In genomic region chr2:203867561-203868200, GRCh38 we compare ENCODE assay signal across 18 cellular contexts. TPM values are rescaled to one million over a fixed set of nuclear protein-coding genes. Genes with fewer than 3 reads are reported as not detected.
DNase-seq lines count a peak whose midpoint lies in the region; ATAC-seq and TF ChIP-seq lines count a peak whose summit lies in the region.
"Had no signal": no experiment of that assay in that cellular context is flagged by ENCODE, and none has a peak within 500 bp of the region (broad histone marks: within the 10 kb centered on the region; RNA-seq: fewer than 3 reads in every experiment).

Gene CTLA4, plus strand, starts transcription at chr2:203867771. Its CDS starts 172 bp downstream, at chr2:203867943.

- TF ChIP-seq CTCF in spleen (IDR thresholded peaks at IDR 0.05 in 8 of 11, conservative IDR thresholded peaks at IDR 0.05 in 3 of 11) (no peak), OCI-LY7 (conservative IDR thresholded peaks at IDR 0.05; ENCODE audit: low read length) (no peak)

- no peak within 1 kb of the TSS for H3K4me2 ChIP-seq in OCI-LY7 (ENCODE audit: low read length)

- H3K4me1 Mint-ChIP-seq in activated naive CD8-positive, alpha-beta T cell treated with anti-CD3 and anti-CD28 coated beads for 36 hours: peaks cover 63% of the 10 kb centered on the region

- in situ Hi-C loops in SK-MEL-5 (cut with HindIII; ENCODE audit: low pct_unique_long_range_greater_than_20kb, low sequenced_read_pairs): no loop called here

- H2AFZ ChIP-seq in OCI-LY7 (ENCODE audit: low read length): no peak within 1 kb of the TSS

- H3K4me3 ChIP-seq in spleen (peak within 1 kb of the TSS in 4 of 8 donors; percentile 2 to 55 (median 16)), OCI-LY7 (ENCODE audit: low read depth, low read length, poor library complexity, severe bottlenecking) (no peak within 1 kb of the TSS)
- H3K4me3 ChIP-seq: colonic mucosa, tibial nerve had no signal

- WGBS in spleen, 5 donors: 49 to 68% (median 62%) methylated on average over 6 of the region's 6 CpGs

- no peaks in the 10 kb centered on the region for H3K79me2 ChIP-seq in OCI-LY7 (ENCODE audit: insufficient read depth, low read depth, low read length)

- peak; percentile 37 to 41 for ATAC-seq in activated CD4-positive, CD25-positive, alpha-beta regulatory T cell treated with anti-CD3 and anti-CD28 coated beads, Interleukin-2, amount 50 U/mL, for 24 hours
- ATAC-seq: heart right ventricle had no signal

- peaks cover 0 to 13% (median 0%) of the 10 kb centered on the region in 8 donors for H3K9me3 ChIP-seq in spleen
- H3K9me3 ChIP-seq in OCI-LY7 (ENCODE audit: low read length): no peaks in the 10 kb centered on the region
- H3K9me3 ChIP-seq: colonic mucosa had no signal

- CTCF ChIA-PET in OCI-LY7 (lab: Charles Lee; ENCODE audit: unreplicated experiment): no interaction called here

- intact Hi-C loops in spleen (cut with DNase I; ENCODE audit: low total_unique reads) (no loop called here), OCI-LY7 (cut with micrococcal nuclease; ENCODE audit: unreplicated experiment) (no loop called here)

- H3K4me3 Mint-ChIP-seq in activated naive CD8-positive, alpha-beta T cell treated with anti-CD3 and anti-CD28 coated beads for 36 hours: peak within 1 kb of the TSS; percentile 94

- H3K27ac ChIP-seq in spleen: peak within 1 kb of the TSS in 5 of 8 donors; percentile 27 to 70 (median 54)
- H3K27ac ChIP-seq in OCI-LY7 (ENCODE audit: low read depth, low read length, poor library complexity, severe bottlenecking): no peak within 1 kb of the TSS
- H3K27ac ChIP-seq: colonic mucosa, tibial nerve had no signal

- H3K36me3 ChIP-seq in spleen (no peaks in the 10 kb centered on the region), OCI-LY7 (ENCODE audit: insufficient read depth, low read length) (no peaks in the 10 kb centered on the region)
- H3K36me3 ChIP-seq: colonic mucosa, heart right ventricle, tibial nerve had no signal

- no peaks in the 10 kb centered on the region for H4K20me1 ChIP-seq in OCI-LY7 (ENCODE audit: insufficient read depth, low read length)

- TF ChIP-seq POLR2A in spleen (IDR thresholded peaks at IDR 0.05): no peak

- H3K27ac Mint-ChIP-seq in activated naive CD8-positive, alpha-beta T cell treated with anti-CD3 and anti-CD28 coated beads for 36 hours: peak within 1 kb of the TSS; percentile 98
- H3K27ac Mint-ChIP-seq: progenitor cell of endocrine pancreas had no signal

- peaks cover 16% of the 10 kb centered on the region for H3K9me3 Mint-ChIP-seq in activated naive CD8-positive, alpha-beta T cell treated with anti-CD3 and anti-CD28 coated beads for 36 hours

- no peaks in the 10 kb centered on the region for H3K27me3 ChIP-seq in spleen (replicated peaks in 1 of 7)
- H3K27me3 ChIP-seq: colonic mucosa, heart right ventricle, tibial nerve had no signal

- no peaks in the 10 kb centered on the region for H3K27me3 Mint-ChIP-seq in activated naive CD8-positive, alpha-beta T cell treated with anti-CD3 and anti-CD28 coated beads for 36 hours

- no TSS peak for BruUV-seq in OCI-LY7 (replicated peaks; lab: Mats Ljungman, UMichigan)

- H3K36me3 Mint-ChIP-seq in activated naive CD8-positive, alpha-beta T cell treated with anti-CD3 and anti-CD28 coated beads for 36 hours: peaks cover 65% of the 10 kb centered on the region

- H3K4me1 ChIP-seq in spleen (peaks cover 0 to 20% (median 10%) of the 10 kb centered on the region in 6 donors), OCI-LY7 (ENCODE audit: insufficient read depth, low read length, poor library complexity, severe bottlenecking) (no peaks in the 10 kb centered on the region)
- H3K4me1 ChIP-seq: colonic mucosa, tibial nerve had no signal

- no peaks in the 10 kb centered on the region for H3K9me2 ChIP-seq in OCI-LY7 (ENCODE audit: insufficient read depth, low read length)

- no peak for DNase-seq in activated CD4-positive, CD25-positive, alpha-beta regulatory T cell treated with anti-CD3 and anti-CD28 coated beads, Interleukin-2, amount 50 U/mL, for 72 hours
- DNase-seq in SK-MEL-5 (ENCODE audit: low read depth, low spot score) (peak; percentile 73), spleen (no peak), NCI-H1930 (lab: John Stamatoyannopoulos, UW) (no peak), OCI-LY7 (ENCODE audit: low spot score) (no peak), SW 1271 (lab: John Stamatoyannopoulos, UW) (no peak)
- peak; percentile 26 for DNase-seq in activated naive CD8-positive, alpha-beta T cell treated with anti-CD3 and anti-CD28 coated beads for 36 hours
- DNase-seq: colonic mucosa, heart right ventricle, kidney glomerular epithelial cell, NCI-H187 treated with DMSO at 0.1 percent for 48 hours, NCI-H774 had no signal

- POLR2A ChIA-PET in OCI-LY7 (lab: Charles Lee): interaction anchor here (0.6 to 2.2 kb wide), 9 partner anchors 8 to 860 kb away, joined by 3 to 8 read pairs (median 3); no protein-coding TSS in a partner anchor

RNA-seq across cellular contexts. Expression of gene CTLA4, which starts in this region (rescaled TPM):
- total RNA-seq in SK-MEL-5 (2014; rRNA removed; shearing (Covaris generic)): 1.8 and 4.1 TPM in 2 replicates
- polyA plus RNA-seq in SK-MEL-5 (2015; cell fraction: cytosol; rRNA removed): 5.0 and 12.1 TPM in 2 replicates
- polyA plus RNA-seq in SK-MEL-5 (2015; cell fraction: nucleus; rRNA removed): 3.6 and 11.5 TPM in 2 replicates
- total RNA-seq in activated naive CD8-positive, alpha-beta T cell treated with anti-CD3 and anti-CD28 coated beads for 36 hours: 10 to 100 TPM; 45.6 to 50.9 TPM
- 1 to 10 TPM; 2.1 to 9.9 (median 3.0) TPM for total RNA-seq in spleen
- 1 to 10 TPM; 1.4 to 3.8 (median 1.9) TPM for polyA plus RNA-seq in spleen
- total RNA-seq in OCI-LY7 (2014; rRNA removed; shearing (Covaris generic)): not detected in 2 replicates
- total RNA-seq in OCI-LY7 (2022): not detected in 2 replicates
- total RNA-seq: A172, G401, progenitor cell of endocrine pancreas, RPMI7951, tibial nerve had no signal

Comparison
In these comparisons a context has a peak if more than half of its experiments do, and no peak if none do; other contexts are left out.
1. DNase-seq: peak in SK-MEL-5 (single experiment) and activated naive CD8-positive, alpha-beta T cell treated with anti-CD3 and anti-CD28 coated beads for 36 hours (single experiment); none in activated CD4-positive, CD25-positive, alpha-beta regulatory T cell treated with anti-CD3 and anti-CD28 coated beads, Interleukin-2, amount 50 U/mL, for 72 hours (single experiment), spleen (single experiment), NCI-H1930 (0 of 2), OCI-LY7 (single experiment) and SW 1271 (0 of 2).